In the genomic region with DNA sequence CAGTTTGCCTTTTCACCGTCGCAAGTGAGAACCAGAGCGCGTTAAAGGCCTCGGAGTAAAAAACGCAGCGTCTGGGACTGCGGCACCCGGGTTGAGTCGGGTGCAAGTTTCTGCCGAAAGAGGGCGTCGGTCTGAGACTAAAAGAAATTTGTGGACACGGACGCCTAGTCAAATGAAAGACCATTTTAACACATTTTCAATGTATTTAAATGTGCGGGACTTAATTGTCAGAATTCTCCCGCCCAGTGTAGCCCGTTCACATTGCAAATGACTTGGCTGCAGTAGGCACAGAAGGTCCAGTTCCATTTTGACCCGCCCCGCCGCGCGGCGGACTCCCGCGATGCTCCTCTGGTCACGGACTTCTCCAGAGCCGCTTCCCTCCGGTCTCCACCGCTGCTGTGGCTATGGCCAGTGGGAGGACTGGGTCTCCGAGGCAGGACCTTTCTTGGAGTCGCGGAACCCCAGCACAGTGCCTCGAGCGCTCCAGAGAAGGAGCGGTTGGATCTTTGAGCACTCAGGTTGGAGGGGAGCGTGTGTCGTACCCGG, we compare ENCODE assay signal across 8 cellular contexts. TPM values are rescaled to one million over a fixed set of nuclear protein-coding genes. Genes with fewer than 3 reads are reported as not detected.
DNase-seq lines count a peak whose midpoint lies in the region; ATAC-seq and TF ChIP-seq lines count a peak whose summit lies in the region.

No MANE protein-coding gene starts in this region.

- peak; percentile 82 for TF ChIP-seq CTCF in AG04450 (IDR thresholded peaks at IDR 0.05; ENCODE audit: low read depth, low read length)
- peak; percentile 86 for TF ChIP-seq CTCF in PC-3 (conservative IDR thresholded peaks at IDR 0.05; ENCODE audit: low read depth, low read length)
- TF ChIP-seq CTCF in right atrium auricular region (IDR thresholded peaks at IDR 0.05), result peak; percentile 43 to 80

- DNase-seq in AG04450 (ENCODE audit: low read depth, low spot score) (no peak), HT1080 (ENCODE audit: low read depth) (peak; percentile 68), PC-3 (peak; percentile 79), amniotic stem cell (lab: John Stamatoyannopoulos, UW) (peak; percentile 77), right atrium auricular region (ENCODE audit: low spot score) (peak; percentile 77), posterior cingulate gyrus (peak in 9 of 10 donors; percentile 47 to 93 (median 60))
- no peak for DNase-seq in effector CD8-positive, alpha-beta T cell (lab: John Stamatoyannopoulos, UW)

- H3K27ac ChIP-seq in AG04450 (ENCODE audit: low read depth, low read length) (peak overlapping the region; percentile 31), PC-3 (ENCODE audit: low read length) (peak overlapping the region; percentile 47), right atrium auricular region (peak overlapping the region; percentile 47 to 70)

- peak overlapping the region; percentile 90 for H2AFZ ChIP-seq in PC-3 (ENCODE audit: low read length)

- POLR2A ChIA-PET in AG04450 (lab: Yijun Ruan, JAX) (no interaction called here), PC-3 (lab: Charles Lee; ENCODE audit: unreplicated experiment) (no interaction called here)

- ATAC-seq in GM18511 (IDR thresholded peaks at IDR 0.05; ENCODE audit: unreplicated experiment) (peak; percentile 62), PC-3 (peak; percentile 57)

- CTCF ChIA-PET in AG04450 (lab: Charles Lee), result interaction anchor here (0.9 to 3.6 kb wide), 11 partner anchors 43 to 713 kb away, joined by 3 to 30 read pairs (median 5); no protein-coding TSS in a partner anchor
- CTCF ChIA-PET in PC-3 (lab: Charles Lee), result interaction anchor here (0.7 to 1.0 kb wide), 2 partner anchors 153 to 732 kb away, joined by 4 read pairs; no protein-coding TSS in a partner anchor

- peak overlapping the region; percentile 99 for H3K4me2 ChIP-seq in PC-3 (ENCODE audit: low read length)

- no TSS peak for BruUV-seq in PC-3 (replicated peaks; lab: Mats Ljungman, UMichigan)

- H3K9me3 ChIP-seq in AG04450 (ENCODE audit: control insufficient read depth, insufficient read depth, low read length) (no peaks in the 10 kb centered on the region; the same call in 1 of the 2 replicates), PC-3 (ENCODE audit: low read length) (no peaks in the 10 kb centered on the region), right atrium auricular region (no peaks in the 10 kb centered on the region)

- H3K9me2 ChIP-seq in PC-3 (replicated peaks; ENCODE audit: low read length), result no peaks in the 10 kb centered on the region

- no peaks in the 10 kb centered on the region for H3K79me2 ChIP-seq in PC-3 (ENCODE audit: low read length)

- peaks cover 39% of the 10 kb centered on the region for H3K4me1 ChIP-seq in PC-3 (ENCODE audit: insufficient read depth, low read length)
- H3K4me1 ChIP-seq in right atrium auricular region, result peaks cover 0 to 40% of the 10 kb centered on the region in 2 donors

- peak overlapping the region; percentile 79 for H3K4me3 ChIP-seq in AG04450 (ENCODE audit: low read depth, low read length)
- H3K4me3 ChIP-seq in PC-3 (ENCODE audit: low read length), result peak overlapping the region; percentile 85
- peak overlapping the region; percentile 40 to 65 for H3K4me3 ChIP-seq in right atrium auricular region

- H3F3A ChIP-seq in PC-3 (ENCODE audit: low read length, unreplicated experiment), result no peaks in the 10 kb centered on the region

- H3K36me3 ChIP-seq in PC-3 (ENCODE audit: low read depth, low read length) (no peaks in the 10 kb centered on the region), right atrium auricular region (no peaks in the 10 kb centered on the region)

- H3K9ac ChIP-seq in PC-3 (ENCODE audit: low read length), result peak overlapping the region; percentile 62

- H3K27me3 ChIP-seq in AG04450 (ENCODE audit: control insufficient read depth, insufficient read depth, low read length) (peaks cover 8% of the 10 kb centered on the region), PC-3 (ENCODE audit: low read length) (peaks cover 16% of the 10 kb centered on the region), right atrium auricular region (peaks cover 0 to 4% of the 10 kb centered on the region in 2 donors)

- intact Hi-C loops in PC-3 (cut with micrococcal nuclease) (loop anchor here (1.0 to 5.0 kb wide), 4 partner anchors 68 to 713 kb away; no protein-coding TSS in a partner anchor), posterior cingulate gyrus (cut with DNase I) (loop anchor here (5.0 kb wide), 2 partner anchors 592 to 712 kb away; no protein-coding TSS in a partner anchor)

- H4K20me1 ChIP-seq in PC-3 (ENCODE audit: low read length), result no peaks in the 10 kb centered on the region

RNA-seq across cellular contexts. Expression of gene NPR3, which starts 1.3 kb away (rescaled TPM):
- 4.0 and 4.4 TPM in 2 replicates for polyA plus RNA-seq in AG04450 (2011; rRNA removed)
- 10.6 and 11.1 TPM in 2 replicates for polyA minus RNA-seq in AG04450 (2011; rRNA and poly(A)+ RNA removed)
- 0.29 and 0.50 TPM in 2 replicates for total RNA-seq in HT1080 (2014; rRNA removed; shearing (Covaris generic))
- polyA plus RNA-seq in HT1080 (2015; cell fraction: cytosol; rRNA removed), result 0.60 and 0.72 TPM in 2 replicates
- polyA plus RNA-seq in HT1080 (2015; cell fraction: nucleus; rRNA removed), result 0.59 and 0.82 TPM in 2 replicates
- total RNA-seq in PC-3 (2014; rRNA removed) (3.9 and 5.8 TPM in 2 replicates), right atrium auricular region (10 to 100 TPM; 22.0 to 51.0 TPM)

Comparison
In these comparisons a context has a peak if more than half of its experiments do, and no peak if none do; other contexts are left out.
1. DNase-seq: peak in HT1080 (single experiment), PC-3 (single experiment), amniotic stem cell (single experiment), right atrium auricular region (single experiment) and posterior cingulate gyrus (9 of 10); none in AG04450 (single experiment) and effector CD8-positive, alpha-beta T cell (single experiment).
2. Peak in every context shown above with its lines, with median percentiles within 50 percentile points of each other: H3K27ac ChIP-seq, H3K4me3 ChIP-seq and CTCF ChIP-seq.